ENCODE assay signal across 1 cellular context in genomic region chr1:44078087-44078486, GRCh38.
TF ChIP-seq lines count a peak whose summit lies in the region.

No MANE protein-coding gene starts in this region.

TF ChIP-seq in GM23338, 12 proteins besides CTCF, POLR2A, EP300 and RAD21 (continued from another document):
- TF ChIP-seq ZNF462 (CRISPR knock-in tag; IDR thresholded peaks at IDR 0.05) (no peak), EZH2 (IDR thresholded peaks at IDR 0.05; ENCODE audit: low read depth, unreplicated experiment) (no peak), STAT1 (IDR thresholded peaks at IDR 0.05; ENCODE audit: unreplicated experiment) (no peak), ZNF331 (CRISPR knock-in tag; IDR thresholded peaks at IDR 0.05; ENCODE audit: low read depth) (no peak), EZH2phosphoT487 (IDR thresholded peaks at IDR 0.05; ENCODE audit: unreplicated experiment) (no peak), NANOG (IDR thresholded peaks at IDR 0.05; ENCODE audit: borderline replicate concordance) (no peak)
